Comparison of ENCODE assay signal across 17 cellular contexts in genomic region chr9:28289732-28290131, GRCh38.
DNase-seq lines count a peak whose midpoint lies in the region; ATAC-seq and TF ChIP-seq lines count a peak whose summit lies in the region.
"Had no signal": no experiment of that assay in that cellular context is flagged by ENCODE, and none has a peak within 500 bp of the region (broad histone marks: within the 10 kb centered on the region; RNA-seq: fewer than 3 reads in every experiment).

No MANE protein-coding gene starts in this region.

- H3K4me3 ChIP-seq in CD8-positive, alpha-beta T cell (ENCODE audit: low read depth, low read length): no peak overlapping the region
- H3K4me3 ChIP-seq: PC-9 had no signal

- H3K36me3 Mint-ChIP-seq in CD8-positive, alpha-beta T cell: no peaks in the 10 kb centered on the region
- H3K36me3 Mint-ChIP-seq in endothelial cell (ENCODE audit: low read depth, unreplicated experiment): peaks cover 6% of the 10 kb centered on the region
- H3K36me3 Mint-ChIP-seq: CD4-positive, CD25-positive, alpha-beta regulatory T cell had no signal

- no peaks in the 10 kb centered on the region for H3K9me3 ChIP-seq in CD8-positive, alpha-beta T cell (ENCODE audit: low read length)

- H3K4me1 Mint-ChIP-seq in CD8-positive, alpha-beta T cell (ENCODE audit: low read depth): no peaks in the 10 kb centered on the region
- H3K4me1 Mint-ChIP-seq in endothelial cell (ENCODE audit: unreplicated experiment): peaks cover 4% of the 10 kb centered on the region
- H3K4me1 Mint-ChIP-seq: CD4-positive, CD25-positive, alpha-beta regulatory T cell had no signal

- DNase-seq in CD8-positive, alpha-beta T cell: no peak
- DNase-seq in NCI-H69 (lab: John Stamatoyannopoulos, UW) (peak; percentile 34), endothelial cell (ENCODE audit: low spot score) (no peak), left kidney (ENCODE audit: low read depth, low spot score) (peak; percentile 69), NCI-H1694 treated with DMSO at 0.1 percent for 48 hours (lab: John Stamatoyannopoulos, UW) (no peak), RWPE1 (ENCODE audit: low spot score) (no peak), posterior vena cava (ENCODE audit: low spot score) (no peak)
- DNase-seq: CD4-positive, CD25-positive, alpha-beta regulatory T cell; DMS79 treated with DMSO at 0.1 percent for 48 hours; GDM1; NCI-H1417 treated with DMSO at 0.1 percent for 48 hours; NCI-H2029 treated with DMSO at 0.1 percent for 48 hours; NCI-H226; PC-9; SHP77 had no signal

- intact Hi-C loops in CD8-positive, alpha-beta T cell (cut with DNase I, micrococcal nuclease): no loop called here
- intact Hi-C loops in posterior vena cava (cut with DNase I): no loop called here

- H3K9me3 Mint-ChIP-seq in CD8-positive, alpha-beta T cell: peaks cover 3% of the 10 kb centered on the region
- peaks cover 9% of the 10 kb centered on the region for H3K9me3 Mint-ChIP-seq in endothelial cell (ENCODE audit: unreplicated experiment)

- no peak for ATAC-seq in CD8-positive, alpha-beta T cell
- ATAC-seq in HG03378 (IDR thresholded peaks at IDR 0.05; ENCODE audit: unreplicated experiment): no peak
- ATAC-seq: HepG2 had no signal

- H3K27ac ChIP-seq in CD8-positive, alpha-beta T cell (ENCODE audit: low read depth, low read length): no peak overlapping the region
- H3K27ac ChIP-seq in RWPE1: no peak overlapping the region
- H3K27ac ChIP-seq: PC-9 had no signal

- H3K4me1 ChIP-seq in CD8-positive, alpha-beta T cell (ENCODE audit: insufficient read depth, low read length): no peaks in the 10 kb centered on the region

- H3K4me3 Mint-ChIP-seq in CD8-positive, alpha-beta T cell: no peak overlapping the region
- no peak overlapping the region for H3K4me3 Mint-ChIP-seq in endothelial cell (ENCODE audit: unreplicated experiment)
- H3K4me3 Mint-ChIP-seq: CD4-positive, CD25-positive, alpha-beta regulatory T cell had no signal

- no peaks in the 10 kb centered on the region for H3K27me3 ChIP-seq in CD8-positive, alpha-beta T cell (ENCODE audit: insufficient read depth, low read length)

- POLR2A ChIA-PET in CD8-positive, alpha-beta T cell (lab: Charles Lee): no interaction called here
- POLR2A ChIA-PET in RWPE1 (lab: Yijun Ruan, JAX; ENCODE audit: low non-redundant PET): no interaction called here

- no peaks in the 10 kb centered on the region for H3K27me3 Mint-ChIP-seq in CD8-positive, alpha-beta T cell (ENCODE audit: low read depth)
- H3K27me3 Mint-ChIP-seq in endothelial cell (ENCODE audit: unreplicated experiment): no peaks in the 10 kb centered on the region
- H3K27me3 Mint-ChIP-seq: CD4-positive, CD25-positive, alpha-beta regulatory T cell had no signal

- H3K27ac Mint-ChIP-seq in CD8-positive, alpha-beta T cell: peak overlapping the region; percentile 19
- peak overlapping the region; percentile 87 for H3K27ac Mint-ChIP-seq in endothelial cell (ENCODE audit: unreplicated experiment)
- H3K27ac Mint-ChIP-seq: CD4-positive, CD25-positive, alpha-beta regulatory T cell had no signal

- CTCF ChIA-PET in CD8-positive, alpha-beta T cell (lab: Charles Lee): no interaction called here
- CTCF ChIA-PET in RWPE1 (lab: Yijun Ruan, JAX): interaction anchor here (0.7 kb wide), 1 partner anchor 111 kb away, joined by 3 read pairs; no protein-coding TSS in a partner anchor

- no peak for TF ChIP-seq CTCF in CD8-positive, alpha-beta T cell (IDR thresholded peaks at IDR 0.05)
- TF ChIP-seq CTCF in endothelial cell (IDR thresholded peaks at IDR 0.05; ENCODE audit: unreplicated experiment) (no peak), RWPE1 (conservative IDR thresholded peaks at IDR 0.05; ENCODE audit: low read depth) (no peak)

- no peaks in the 10 kb centered on the region for H3K36me3 ChIP-seq in CD8-positive, alpha-beta T cell (ENCODE audit: insufficient read depth, low read length)

Comparison
In these comparisons a context has a peak if more than half of its experiments do, and no peak if none do; other contexts are left out.
1. DNase-seq: peak in NCI-H69 (single experiment) and left kidney (single experiment); none in CD8-positive, alpha-beta T cell (0 of 7), endothelial cell (single experiment), NCI-H1694 treated with DMSO at 0.1 percent for 48 hours (single experiment), RWPE1 (single experiment) and posterior vena cava (single experiment).